23 cellular contexts compared by ENCODE assay signal in genomic region chr11:20477418-20478090, GRCh38.
DNase-seq lines count a peak whose midpoint lies in the region; FAIRE-seq and TF ChIP-seq lines count a peak whose summit lies in the region.
"Had no signal": no experiment of that assay in that cellular context is flagged by ENCODE, and none has a peak within 500 bp of the region (broad histone marks: within the 10 kb centered on the region; RNA-seq: fewer than 3 reads in every experiment).

No MANE protein-coding gene starts in this region.

- FAIRE-seq in bronchial epithelial cell (lab: Jason Lieb, UNC), result no peak
- FAIRE-seq: H1 had no signal

- H3K27me3 ChIP-seq in bronchial epithelial cell (ENCODE audit: control insufficient read depth, insufficient read depth, low read length), result no peaks in the 10 kb centered on the region
- H3K27me3 ChIP-seq: adrenal gland, right lobe of liver, SJCRH30 had no signal

- no peak overlapping the region for H3K4me3 Mint-ChIP-seq in activated CD4-positive, alpha-beta T cell treated with anti-CD3 and anti-CD28 coated beads, Interleukin-2, amount 10 ng/mL, durations not matched to agents 24 days and 14 days
- H3K4me3 Mint-ChIP-seq: activated CD4-positive, alpha-beta memory T cell treated with anti-CD3 and anti-CD28 coated beads for 36 hours; natural killer cell treated with Interleukin-12 subunit alpha and Interleukin-12 subunit beta and Interleukin-15 and Interleukin-18, amount 100 ng/mL, for 72 hours had no signal

- no peak for TF ChIP-seq POLR2A in lower leg skin (IDR thresholded peaks at IDR 0.05)

- H3K4me3 ChIP-seq in bronchial epithelial cell (ENCODE audit: low read depth, low read length) (no peak overlapping the region), lower leg skin (ENCODE audit: low read depth, poor library complexity, severe bottlenecking) (no peak overlapping the region)
- H3K4me3 ChIP-seq: adrenal gland, right lobe of liver, SJCRH30 had no signal

- intact Hi-C loops in activated CD4-positive, alpha-beta T cell treated with anti-CD3 and anti-CD28 coated beads, Interleukin-2, amount 10 ng/mL, durations not matched to agents 24 days and 14 days (cut with micrococcal nuclease), result no loop called here
- intact Hi-C loops in lower leg skin (cut with DNase I; ENCODE audit: low total_unique reads) (no loop called here), posterior cingulate gyrus (cut with DNase I) (no loop called here)

- H3K4me1 Mint-ChIP-seq in activated CD4-positive, alpha-beta T cell treated with anti-CD3 and anti-CD28 coated beads, Interleukin-2, amount 10 ng/mL, durations not matched to agents 24 days and 14 days, result peaks cover 8% of the 10 kb centered on the region

- DNase-seq in activated CD4-positive, alpha-beta T cell treated with anti-CD3 and anti-CD28 coated beads, Interleukin-2, amount 10 ng/mL, durations not matched to agents 24 days and 14 days, result no peak
- no peak for DNase-seq in activated CD4-positive, alpha-beta T cell treated with anti-CD3 and anti-CD28 coated beads, Interleukin-2, amount 50 U/mL, for 1 hour
- DNase-seq in M059J (ENCODE audit: low read depth) (peak; percentile 9), bronchial epithelial cell (ENCODE audit: low read depth) (peak; percentile 69), renal cortical epithelial cell (ENCODE audit: low read depth) (peak; percentile 9), lower leg skin (ENCODE audit: low spot score in 2 of 2) (no peak), pons (ENCODE audit: low spot score) (no peak), posterior cingulate gyrus (no peak)
- DNase-seq: activated CD4-positive, alpha-beta memory T cell treated with anti-CD3 and anti-CD28 coated beads for 36 hours; activated gamma-delta T cell treated with Interleukin-2 at 50 U/mL for 16 hours; activated T-cell treated with anti-CD3 and anti-CD28 coated beads for 4 hours; adrenal gland; COR-L47; cortex of kidney; glutamatergic neuron; MV-4-11; NCI-H1694 treated with DMSO at 0.1 percent for 48 hours; NCI-H226; right lobe of liver; trophoblast cell had no signal

- TF ChIP-seq CTCF in bronchial epithelial cell (IDR thresholded peaks at IDR 0.05; ENCODE audit: insufficient read depth, low read length, severe bottlenecking), result no peak
- no peak for TF ChIP-seq CTCF in lower leg skin (IDR thresholded peaks at IDR 0.05)

- H3K27ac Mint-ChIP-seq in activated CD4-positive, alpha-beta T cell treated with anti-CD3 and anti-CD28 coated beads, Interleukin-2, amount 10 ng/mL, durations not matched to agents 24 days and 14 days, result peak overlapping the region; percentile 20
- H3K27ac Mint-ChIP-seq: activated CD4-positive, alpha-beta memory T cell treated with anti-CD3 and anti-CD28 coated beads for 36 hours had no signal

- WGBS in lower leg skin, 2 donors, result 79 to 86% methylated on average over 7 of the region's 7 CpGs

- no peaks in the 10 kb centered on the region for H3K9me3 Mint-ChIP-seq in activated CD4-positive, alpha-beta T cell treated with anti-CD3 and anti-CD28 coated beads, Interleukin-2, amount 10 ng/mL, durations not matched to agents 24 days and 14 days
- H3K9me3 Mint-ChIP-seq: activated CD4-positive, alpha-beta memory T cell treated with anti-CD3 and anti-CD28 coated beads for 36 hours; natural killer cell treated with Interleukin-12 subunit alpha and Interleukin-12 subunit beta and Interleukin-15 and Interleukin-18, amount 100 ng/mL, for 72 hours had no signal

- H3K36me3 ChIP-seq in bronchial epithelial cell (ENCODE audit: control insufficient read depth, insufficient read depth, low read length), result no peaks in the 10 kb centered on the region
- H3K36me3 ChIP-seq: adrenal gland, right lobe of liver had no signal

- no peaks in the 10 kb centered on the region for H3K27me3 Mint-ChIP-seq in activated CD4-positive, alpha-beta T cell treated with anti-CD3 and anti-CD28 coated beads, Interleukin-2, amount 10 ng/mL, durations not matched to agents 24 days and 14 days
- H3K27me3 Mint-ChIP-seq: activated CD4-positive, alpha-beta memory T cell treated with anti-CD3 and anti-CD28 coated beads for 36 hours; natural killer cell treated with Interleukin-12 subunit alpha and Interleukin-12 subunit beta and Interleukin-15 and Interleukin-18, amount 100 ng/mL, for 72 hours had no signal

- peaks cover 31% of the 10 kb centered on the region for H3K36me3 Mint-ChIP-seq in activated CD4-positive, alpha-beta T cell treated with anti-CD3 and anti-CD28 coated beads, Interleukin-2, amount 10 ng/mL, durations not matched to agents 24 days and 14 days (ENCODE audit: low read depth)

Comparison
In these comparisons a context has a peak if more than half of its experiments do, and no peak if none do; other contexts are left out.
1. DNase-seq: peak in M059J (single experiment), bronchial epithelial cell (single experiment) and renal cortical epithelial cell (single experiment); none in activated CD4-positive, alpha-beta T cell treated with anti-CD3 and anti-CD28 coated beads, Interleukin-2, amount 10 ng/mL, durations not matched to agents 24 days and 14 days (single experiment), activated CD4-positive, alpha-beta T cell treated with anti-CD3 and anti-CD28 coated beads, Interleukin-2, amount 50 U/mL, for 1 hour (single experiment), lower leg skin (0 of 2), pons (single experiment) and posterior cingulate gyrus (0 of 10).